Comparison of ENCODE assay signal across 11 cellular contexts in the genomic region with DNA sequence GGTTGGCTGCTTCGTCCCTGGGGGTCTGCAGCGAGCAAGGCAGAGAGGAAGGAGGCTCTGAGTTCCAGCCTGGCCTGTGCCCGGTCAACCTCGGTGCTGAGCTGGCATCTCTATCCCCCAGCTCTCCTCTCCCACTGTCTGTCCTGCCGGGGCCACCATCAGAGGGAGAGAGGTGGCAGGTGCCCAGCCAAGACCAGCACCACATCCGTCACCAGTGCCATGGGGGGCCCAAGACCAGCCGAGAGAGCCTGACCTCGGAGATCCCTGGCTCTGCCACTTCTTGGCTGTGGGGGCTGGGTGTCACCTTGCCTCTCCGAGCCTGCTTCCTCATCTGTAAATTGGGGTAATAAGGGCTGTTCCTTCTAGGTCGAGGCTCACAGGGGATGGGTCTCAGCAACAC. TPM values are rescaled to one million over a fixed set of nuclear protein-coding genes. Genes with fewer than 3 reads are reported as not detected.
DNase-seq lines count a peak whose midpoint lies in the region; ATAC-seq lines count a peak whose summit lies in the region.
"Had no signal": no experiment of that assay in that cellular context is flagged by ENCODE, and none has a peak within 500 bp of the region (broad histone marks: within the 10 kb centered on the region; RNA-seq: fewer than 3 reads in every experiment).

No MANE protein-coding gene starts in this region.

- peak overlapping the region; percentile 95 to 100 (median 98) for H3K4me2 ChIP-seq in BLaER1 treated with 17β-estradiol and CSF1 and Interleukin-3, amounts not matched to agents 10 nM and 100 nM

- H3K27ac Mint-ChIP-seq in activated T-cell treated with anti-CD3 and anti-CD28 coated beads, Interleukin-2, amount 50 U/mL, for 72 hours = no peak overlapping the region

- peaks cover 32% of the 10 kb centered on the region for H3K4me1 Mint-ChIP-seq in activated T-cell treated with anti-CD3 and anti-CD28 coated beads, Interleukin-2, amount 50 U/mL, for 72 hours (ENCODE audit: low read depth)

- no peaks in the 10 kb centered on the region for H3K27me3 Mint-ChIP-seq in activated T-cell treated with anti-CD3 and anti-CD28 coated beads, Interleukin-2, amount 50 U/mL, for 72 hours (ENCODE audit: low read depth)

- H3K9ac ChIP-seq in BLaER1 treated with 17β-estradiol and CSF1 and Interleukin-3, amounts not matched to agents 10 nM and 100 nM = peak overlapping the region; percentile 81 to 91 (median 84)

- H3K27me3 ChIP-seq in BLaER1 treated with 17β-estradiol and CSF1 and Interleukin-3, amounts not matched to agents 10 nM and 100 nM = peaks cover 0 to 9% (median 0%) of the 10 kb centered on the region in 11 experiments; a peak in 2 of 22 replicates
- H3K27me3 ChIP-seq in muscle layer of duodenum (ENCODE audit: low read depth, low read length) = no peaks in the 10 kb centered on the region

- H3K4me3 ChIP-seq in BLaER1 treated with 17β-estradiol and CSF1 and Interleukin-3, amounts not matched to agents 10 nM and 100 nM = peak overlapping the region; percentile 20 to 74 (median 62); a peak in 17 of 20 replicates
- no peak overlapping the region for H3K4me3 ChIP-seq in muscle layer of duodenum (ENCODE audit: low read depth in 1 of 2, low read length in 2 of 2)
- H3K4me3 ChIP-seq: prostate gland had no signal

- H3K36me3 ChIP-seq in BLaER1 treated with 17β-estradiol and CSF1 and Interleukin-3, amounts not matched to agents 10 nM and 100 nM = peaks cover 0 to 5% (median 0%) of the 10 kb centered on the region in 11 experiments; a peak in 2 of 22 replicates
- no peaks in the 10 kb centered on the region for H3K36me3 ChIP-seq in muscle layer of duodenum (ENCODE audit: control insufficient read depth in 1 of 2, insufficient read depth in 2 of 2, low read length in 2 of 2)
- H3K36me3 ChIP-seq: prostate gland had no signal

- H3K4me3 Mint-ChIP-seq in activated T-cell treated with anti-CD3 and anti-CD28 coated beads, Interleukin-2, amount 50 U/mL, for 72 hours = peak overlapping the region; percentile 29 to 76

- H3K9me3 ChIP-seq in BLaER1 treated with 17β-estradiol and CSF1 and Interleukin-3, amounts not matched to agents 10 nM and 100 nM (replicated peaks in 1 of 11) = no peaks in the 10 kb centered on the region
- no peaks in the 10 kb centered on the region for H3K9me3 ChIP-seq in muscle layer of duodenum (ENCODE audit: control insufficient read depth in 1 of 2, low read length in 2 of 2)
- H3K9me3 ChIP-seq: prostate gland had no signal

- peaks cover 72 to 96% (median 90%) of the 10 kb centered on the region in 10 experiments for H3K4me1 ChIP-seq in BLaER1 treated with 17β-estradiol and CSF1 and Interleukin-3, amounts not matched to agents 10 nM and 100 nM
- H3K4me1 ChIP-seq in muscle layer of duodenum (ENCODE audit: control insufficient read depth in 1 of 2, insufficient read depth in 2 of 2, low read length in 2 of 2) = peaks cover 10 to 18% of the 10 kb centered on the region in 2 donors
- H3K4me1 ChIP-seq: prostate gland had no signal

- DNase-seq in KG1 (lab: John Stamatoyannopoulos, UW) (peak; percentile 45), COR-L47 (lab: John Stamatoyannopoulos, UW) (no peak), retina (no peak), DMS153 (lab: John Stamatoyannopoulos, UW) (no peak)
- no peak for DNase-seq in activated T-cell treated with anti-CD3 and anti-CD28 coated beads, Interleukin-2, amount 50 U/mL, for 72 hours
- DNase-seq: activated CD4-positive, alpha-beta T cell treated with anti-CD3 and anti-CD28 coated beads, Interleukin-2, amount 50 U/mL, for 4 hours; NCI-H1048 had no signal

- ATAC-seq in activated T-cell treated with anti-CD3 and anti-CD28 coated beads, Interleukin-2, amount 50 U/mL, for 72 hours (replicated peaks in 1 of 2) = peak; percentile 1 to 6
- ATAC-seq in GM21529 (IDR thresholded peaks at IDR 0.05; ENCODE audit: unreplicated experiment) = no peak

- peak overlapping the region; percentile 85 to 96 (median 92) for H3K27ac ChIP-seq in BLaER1 treated with 17β-estradiol and CSF1 and Interleukin-3, amounts not matched to agents 10 nM and 100 nM
- peak overlapping the region; percentile 29 for H3K27ac ChIP-seq in muscle layer of duodenum (ENCODE audit: low read length)

- peaks cover 0 to 38% (median 17%) of the 10 kb centered on the region in 11 experiments; a peak in 13 of 22 replicates for H4K20me1 ChIP-seq in BLaER1 treated with 17β-estradiol and CSF1 and Interleukin-3, amounts not matched to agents 10 nM and 100 nM

- H3K36me3 Mint-ChIP-seq in activated T-cell treated with anti-CD3 and anti-CD28 coated beads, Interleukin-2, amount 50 U/mL, for 72 hours (ENCODE audit: insufficient read depth in 2 of 2) = no peaks in the 10 kb centered on the region

- H3K9me3 Mint-ChIP-seq in activated T-cell treated with anti-CD3 and anti-CD28 coated beads, Interleukin-2, amount 50 U/mL, for 72 hours = no peaks in the 10 kb centered on the region

RNA-seq across cellular contexts. Expression of a gene that starts 0.6 kb away (rescaled TPM):
- total RNA-seq in activated T-cell treated with anti-CD3 and anti-CD28 coated beads, Interleukin-2, amount 50 U/mL, for 72 hours = 1 to 10 TPM; 1.6 to 2.3 TPM

RNA-seq across cellular contexts. Expression of a gene that starts 24.0 kb away (rescaled TPM):
- 1 to 10 TPM; 2.2 to 2.6 TPM for total RNA-seq in activated T-cell treated with anti-CD3 and anti-CD28 coated beads, Interleukin-2, amount 50 U/mL, for 72 hours

RNA-seq across cellular contexts. Expression of a gene that starts 47.4 kb away (rescaled TPM):
- total RNA-seq in activated T-cell treated with anti-CD3 and anti-CD28 coated beads, Interleukin-2, amount 50 U/mL, for 72 hours = 100 to 1,000 TPM; 108 to 109 TPM

Comparison
In these comparisons a context has a peak if more than half of its experiments do, and no peak if none do; other contexts are left out.
1. H3K4me3 ChIP-seq: peak in BLaER1 treated with 17β-estradiol and CSF1 and Interleukin-3, amounts not matched to agents 10 nM and 100 nM (10 of 10); none in muscle layer of duodenum (0 of 2).